In genomic region chr1:70204139-70204538, GRCh38 we compare ENCODE assay signal across 1 cellular context.
A peak's percentile ranks its signal among the peaks of the same experiment; 100 is the strongest.
TF ChIP-seq lines count a peak whose summit lies in the region.

No MANE protein-coding gene starts in this region.

TF ChIP-seq in K562, 482 proteins besides CTCF, POLR2A, EP300 and RAD21:
- TF ChIP-seq, protein P1, sequence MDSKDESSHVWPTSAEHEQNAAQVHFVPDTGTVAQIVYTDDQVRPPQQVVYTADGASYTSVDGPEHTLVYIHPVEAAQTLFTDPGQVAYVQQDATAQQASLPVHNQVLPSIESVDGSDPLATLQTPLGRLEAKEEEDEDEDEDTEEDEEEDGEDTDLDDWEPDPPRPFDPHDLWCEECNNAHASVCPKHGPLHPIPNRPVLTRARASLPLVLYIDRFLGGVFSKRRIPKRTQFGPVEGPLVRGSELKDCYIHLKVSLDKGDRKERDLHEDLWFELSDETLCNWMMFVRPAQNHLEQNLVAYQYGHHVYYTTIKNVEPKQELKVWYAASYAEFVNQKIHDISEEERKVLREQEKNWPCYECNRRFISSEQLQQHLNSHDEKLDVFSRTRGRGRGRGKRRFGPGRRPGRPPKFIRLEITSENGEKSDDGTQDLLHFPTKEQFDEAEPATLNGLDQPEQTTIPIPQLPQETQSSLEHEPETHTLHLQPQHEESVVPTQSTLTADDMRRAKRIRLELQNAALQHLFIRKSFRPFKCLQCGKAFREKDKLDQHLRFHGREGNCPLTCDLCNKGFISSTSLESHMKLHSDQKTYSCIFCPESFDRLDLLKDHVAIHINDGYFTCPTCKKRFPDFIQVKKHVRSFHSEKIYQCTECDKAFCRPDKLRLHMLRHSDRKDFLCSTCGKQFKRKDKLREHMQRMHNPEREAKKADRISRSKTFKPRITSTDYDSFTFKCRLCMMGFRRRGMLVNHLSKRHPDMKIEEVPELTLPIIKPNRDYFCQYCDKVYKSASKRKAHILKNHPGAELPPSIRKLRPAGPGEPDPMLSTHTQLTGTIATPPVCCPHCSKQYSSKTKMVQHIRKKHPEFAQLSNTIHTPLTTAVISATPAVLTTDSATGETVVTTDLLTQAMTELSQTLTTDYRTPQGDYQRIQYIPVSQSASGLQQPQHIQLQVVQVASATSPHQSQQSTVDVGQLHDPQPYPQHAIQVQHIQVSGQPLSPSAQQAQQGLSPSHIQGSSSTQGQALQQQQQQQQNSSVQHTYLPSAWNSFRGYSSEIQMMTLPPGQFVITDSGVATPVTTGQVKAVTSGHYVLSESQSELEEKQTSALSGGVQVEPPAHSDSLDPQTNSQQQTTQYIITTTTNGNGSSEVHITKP (IDR thresholded peaks at IDR 0.05; ENCODE audit: partially characterized antibody): peak; percentile 78
- TF ChIP-seq ZNF354B (CRISPR knock-in tag; IDR thresholded peaks at IDR 0.05): peak; percentile 77; the same call in 1 of the 2 replicates
- TF ChIP-seq ZNF507 (tag; conservative IDR thresholded peaks at IDR 0.05): peak; percentile 96
- TF ChIP-seq ZNF263 (CRISPR knock-in tag; IDR thresholded peaks at IDR 0.05; ENCODE audit: borderline replicate concordance): no peak
